ENCODE assay signal across 15 cellular contexts in genomic region chr14:75238728-75239455, GRCh38. TPM values are rescaled to one million over a fixed set of nuclear protein-coding genes. Genes with fewer than 3 reads are reported as not detected.
DNase-seq lines count a peak whose midpoint lies in the region; ATAC-seq and TF ChIP-seq lines count a peak whose summit lies in the region.
"Had no signal": no experiment of that assay in that cellular context is flagged by ENCODE, and none has a peak within 500 bp of the region (broad histone marks: within the 10 kb centered on the region; RNA-seq: fewer than 3 reads in every experiment).

No MANE protein-coding gene starts in this region.

- no peak overlapping the region for H3K27ac ChIP-seq in OCI-LY3 (ENCODE audit: low read length)
- peak overlapping the region; percentile 95 for H3K27ac ChIP-seq in cingulate gyrus (ENCODE audit: low read depth, low read length)
- peak overlapping the region; percentile 91 to 92 for H3K27ac ChIP-seq in thoracic aorta
- H3K27ac ChIP-seq in mesendoderm (ENCODE audit: low read depth, low read length), result no peak overlapping the region

- H3K4me2 ChIP-seq in OCI-LY3 (ENCODE audit: low read length) (0 out of 2 replicates have a peak overlapping the region, but pooled peaks have one; percentile 7), mesendoderm (ENCODE audit: low read length) (no peak overlapping the region)

- H4K8ac ChIP-seq in mesendoderm (ENCODE audit: low read depth, low read length), result no peak overlapping the region

- H2BK120ac ChIP-seq in mesendoderm (ENCODE audit: low read depth, low read length), result no peak overlapping the region

- no peak overlapping the region for H3K4ac ChIP-seq in mesendoderm (ENCODE audit: low read depth, low read length)

- H2AK5ac ChIP-seq in mesendoderm (ENCODE audit: low read length), result no peak overlapping the region

- H3K9ac ChIP-seq in OCI-LY3 (ENCODE audit: low read length) (no peak overlapping the region), mesendoderm (ENCODE audit: low read length) (no peak overlapping the region)

- no peaks in the 10 kb centered on the region for H3K79me1 ChIP-seq in mesendoderm (ENCODE audit: low read length)

- no peak overlapping the region for H4K5ac ChIP-seq in mesendoderm (ENCODE audit: low read length)

- no CpG with 5 or more reads among the region's 11 CpGs for WGBS in mesendoderm (ENCODE audit: extremely low coverage, insufficient coverage, low lambda C conversion rate)

- ATAC-seq in thoracic aorta (ENCODE audit: insufficient number of reproducible peaks, low FRiP score, low read depth) (no peak), GM21619 (IDR thresholded peaks at IDR 0.05; ENCODE audit: unreplicated experiment) (no peak)
- ATAC-seq: CD8-positive, alpha-beta T cell; esophagus mucosa; stimulated activated effector memory CD8-positive, alpha-beta T cell treated with anti-CD3 and anti-CD28 coated beads, Interleukin-12 subunit alpha, Interleukin-12 subunit beta, amount 100 ng/mL, for 72 hours had no signal

- H3K4me1 ChIP-seq in OCI-LY3 (ENCODE audit: low read length) (peaks cover 9% of the 10 kb centered on the region), thoracic aorta (ENCODE audit: control insufficient read depth in 1 of 2, low read depth in 2 of 2) (peaks cover 27 to 54% of the 10 kb centered on the region in 2 donors), mesendoderm (ENCODE audit: control insufficient read depth, low read depth, low read length) (no peaks in the 10 kb centered on the region)

- H3K9me3 ChIP-seq in OCI-LY3 (ENCODE audit: insufficient read depth, low read length) (no peaks in the 10 kb centered on the region), thoracic aorta (no peaks in the 10 kb centered on the region)
- H3K9me3 ChIP-seq: Peyer's patch had no signal

- H4K20me1 ChIP-seq in OCI-LY3 (ENCODE audit: insufficient read depth, low read length), result no peaks in the 10 kb centered on the region

- H3K27me3 ChIP-seq in OCI-LY3 (ENCODE audit: low read depth, low read length), result no peaks in the 10 kb centered on the region
- H3K27me3 ChIP-seq in thoracic aorta (replicated peaks; ENCODE audit: insufficient read depth), result no peaks in the 10 kb centered on the region
- no peaks in the 10 kb centered on the region for H3K27me3 ChIP-seq in mesendoderm (ENCODE audit: insufficient read depth, low read length, poor library complexity)
- H3K27me3 ChIP-seq: Peyer's patch had no signal

- TF ChIP-seq CTCF in OCI-LY3 (IDR thresholded peaks at IDR 0.05; ENCODE audit: low read depth, low read length) (no peak), thoracic aorta (IDR thresholded peaks at IDR 0.05) (no peak)

- H3K4me3 ChIP-seq in OCI-LY3 (ENCODE audit: low read length) (no peak overlapping the region), thoracic aorta (no peak overlapping the region), mesendoderm (ENCODE audit: low read length) (no peak overlapping the region)
- H3K4me3 ChIP-seq: Peyer's patch had no signal

- no peak overlapping the region for H2BK15ac ChIP-seq in mesendoderm (replicated peaks; ENCODE audit: low read depth)

- H2AFZ ChIP-seq in OCI-LY3 (ENCODE audit: low read depth, low read length), result no peak overlapping the region

- no peaks in the 10 kb centered on the region for H3K79me2 ChIP-seq in OCI-LY3 (ENCODE audit: low read length)
- no peaks in the 10 kb centered on the region for H3K79me2 ChIP-seq in mesendoderm (ENCODE audit: control insufficient read depth, insufficient read depth, low read length)

- no peaks in the 10 kb centered on the region for H3K36me3 ChIP-seq in OCI-LY3 (replicated peaks; ENCODE audit: low read depth, low read length)
- no peaks in the 10 kb centered on the region for H3K36me3 ChIP-seq in thoracic aorta
- no peaks in the 10 kb centered on the region for H3K36me3 ChIP-seq in mesendoderm (ENCODE audit: control insufficient read depth, insufficient read depth, low read length)
- H3K36me3 ChIP-seq: Peyer's patch had no signal

- no peak overlapping the region for H2BK5ac ChIP-seq in mesendoderm (ENCODE audit: low read length)

- H3K18ac ChIP-seq in mesendoderm (ENCODE audit: low read length), result no peak overlapping the region

- H3K56ac ChIP-seq in mesendoderm (ENCODE audit: low read length), result no peak overlapping the region

- peak; percentile 59 for DNase-seq in myocyte (ENCODE audit: low read depth)
- DNase-seq in thoracic aorta (ENCODE audit: low spot score), result no peak
- no peak for DNase-seq in MV-4-11 (lab: John Stamatoyannopoulos, UW)
- DNase-seq in activated naive CD4-positive, alpha-beta T cell treated with anti-CD3 and anti-CD28 coated beads, Interleukin-2, amount 50 U/mL, for 16 hours, result no peak
- DNase-seq in mesendoderm, result no peak
- DNase-seq: activated CD4-positive, alpha-beta T cell treated with anti-CD3 and anti-CD28 coated beads, Interleukin-2, amount 50 U/mL, for 48 hours; CD8-positive, alpha-beta T cell; Peyer's patch; stimulated activated CD4-positive, alpha-beta T cell treated with anti-CD3 and anti-CD28 coated beads, Interleukin-2, amount 100 ng/mL, for 48 hours; T-helper 9 cell had no signal

- no peak overlapping the region for H3K23ac ChIP-seq in mesendoderm (ENCODE audit: low read length)

RNA-seq across cellular contexts. Expression of gene FOS, which starts 39.7 kb away (rescaled TPM):
- 22.7 and 26.5 TPM in 2 replicates for total RNA-seq in myocyte
- polyA plus RNA-seq in myocyte (2012), result 2.0 TPM
- total RNA-seq in thoracic aorta, result 1,000 to 10,000 TPM in 1 of 2 donors, 100 to 1,000 TPM in 1; 358 to 3,038 TPM
- 30.2 TPM for polyA plus RNA-seq in mesendoderm (2013, experiment 1 of 2)
- 33.0 TPM for polyA plus RNA-seq in mesendoderm (2013, experiment 2 of 2)

Comparison
In these comparisons a context has a peak if more than half of its experiments do, and no peak if none do; other contexts are left out.
1. H3K27ac ChIP-seq: peak in cingulate gyrus (single experiment) and thoracic aorta (2 of 2); none in OCI-LY3 (single experiment) and mesendoderm (single experiment).
2. RNA of gene FOS, which starts 39.7 kb away (total RNA-seq): 358 to 3,038 TPM in thoracic aorta; 22.7 to 26.5 TPM in myocyte; every median in the first group is over 10 times any median in the second.